28 cellular contexts compared by ENCODE assay signal in genomic region chr16:78906135-78906534, GRCh38.
"Had no signal": no experiment of that assay in that cellular context is flagged by ENCODE, and none has a peak within 500 bp of the region (broad histone marks: within the 10 kb centered on the region; RNA-seq: fewer than 3 reads in every experiment).

No MANE protein-coding gene starts in this region.

- H3K27ac Mint-ChIP-seq: activated CD4-positive, alpha-beta memory T cell treated with anti-CD3 and anti-CD28 coated beads, Interleukin-2, amount 10 ng/mL, durations not matched to agents 7 days and 5 days; activated CD4-positive, alpha-beta T cell treated with anti-CD3 and anti-CD28 coated beads, Interleukin-2, amount 10 ng/mL, durations not matched to agents 24 days and 14 days; activated naive CD4-positive, alpha-beta T cell treated with anti-CD3 and anti-CD28 coated beads, Interleukin-2, amount 10 ng/mL, durations not matched to agents 7 days and 5 days; activated naive CD8-positive, alpha-beta T cell treated with anti-CD3 and anti-CD28 coated beads, Interleukin-2, amount 50 U/mL, for 24 hours; activated T-cell treated with anti-CD3 and anti-CD28 coated beads, Interleukin-2, amount 50 U/mL, for 72 hours; dendritic cell treated with granulocyte-macrophage colony-stimulating factor and Interleukin-4, amounts not matched to agents 40 ng/mL and 50 ng/mL, for 4 days; natural killer cell had no signal

- H3K4me1 ChIP-seq: body of pancreas, prostate gland, spleen, upper lobe of right lung had no signal

- ATAC-seq: activated CD4-positive, CD25-positive, alpha-beta regulatory T cell treated with anti-CD3 and anti-CD28 coated beads, Interleukin-2, amount 50 U/mL, for 24 hours; activated naive CD8-positive, alpha-beta T cell treated with anti-CD3 and anti-CD28 coated beads, Interleukin-2, amount 50 U/mL, for 24 hours; activated T-cell treated with anti-CD3 and anti-CD28 coated beads, Interleukin-2, amount 50 U/mL, for 72 hours; body of pancreas; left lobe of liver; natural killer cell; upper lobe of right lung had no signal

- H3K27ac ChIP-seq: body of pancreas, cardiac muscle cell, hepatocyte, neutrophil, ovary, prostate gland, spleen, thoracic aorta, upper lobe of right lung had no signal

- H3K36me3 ChIP-seq: cardiac muscle cell, neutrophil, ovary, prostate gland, spleen, thoracic aorta, upper lobe of right lung had no signal

- H3K27me3 ChIP-seq: body of pancreas, cardiac muscle cell, hepatocyte, neutrophil, ovary, spleen, upper lobe of right lung had no signal

- H3K4me3 ChIP-seq: body of pancreas, cardiac muscle cell, hepatocyte, lung, ovary, prostate gland, spleen, thoracic aorta, upper lobe of right lung had no signal

- H3K27me3 Mint-ChIP-seq: activated CD4-positive, alpha-beta memory T cell treated with anti-CD3 and anti-CD28 coated beads, Interleukin-2, amount 10 ng/mL, durations not matched to agents 7 days and 5 days; activated CD4-positive, alpha-beta T cell treated with anti-CD3 and anti-CD28 coated beads, Interleukin-2, amount 10 ng/mL, durations not matched to agents 24 days and 14 days; activated naive CD4-positive, alpha-beta T cell treated with anti-CD3 and anti-CD28 coated beads, Interleukin-2, amount 10 ng/mL, durations not matched to agents 7 days and 5 days; activated naive CD8-positive, alpha-beta T cell treated with anti-CD3 and anti-CD28 coated beads, Interleukin-2, amount 50 U/mL, for 24 hours; dendritic cell treated with granulocyte-macrophage colony-stimulating factor and Interleukin-4, amounts not matched to agents 40 ng/mL and 50 ng/mL, for 4 days had no signal

- H3K4me3 Mint-ChIP-seq: activated CD4-positive, alpha-beta memory T cell treated with anti-CD3 and anti-CD28 coated beads, Interleukin-2, amount 10 ng/mL, durations not matched to agents 7 days and 5 days; activated CD4-positive, alpha-beta T cell treated with anti-CD3 and anti-CD28 coated beads, Interleukin-2, amount 10 ng/mL, durations not matched to agents 24 days and 14 days; activated naive CD4-positive, alpha-beta T cell treated with anti-CD3 and anti-CD28 coated beads, Interleukin-2, amount 10 ng/mL, durations not matched to agents 7 days and 5 days; activated naive CD8-positive, alpha-beta T cell treated with anti-CD3 and anti-CD28 coated beads, Interleukin-2, amount 50 U/mL, for 24 hours; activated T-cell treated with anti-CD3 and anti-CD28 coated beads, Interleukin-2, amount 50 U/mL, for 72 hours; dendritic cell treated with granulocyte-macrophage colony-stimulating factor and Interleukin-4, amounts not matched to agents 40 ng/mL and 50 ng/mL, for 4 days; natural killer cell had no signal

- DNase-seq: activated CD4-positive, alpha-beta memory T cell treated with anti-CD3 and anti-CD28 coated beads, Interleukin-2, amount 10 ng/mL, durations not matched to agents 7 days and 5 days; activated CD4-positive, alpha-beta T cell treated with anti-CD3 and anti-CD28 coated beads, Interleukin-2, amount 10 ng/mL, durations not matched to agents 24 days and 14 days; activated effector memory CD4-positive, alpha-beta T cell treated with Interleukin-2 at 50 U/mL for 16 hours; activated naive CD4-positive, alpha-beta T cell treated with anti-CD3 and anti-CD28 coated beads, Interleukin-2, amount 10 ng/mL, durations not matched to agents 7 days and 5 days; activated naive CD8-positive, alpha-beta T cell treated with anti-CD3 and anti-CD28 coated beads, Interleukin-2, amount 50 U/mL, for 24 hours; activated T-cell treated with anti-CD3 and anti-CD28 coated beads, Interleukin-2, amount 50 U/mL, for 72 hours; anterior cingulate cortex; body of pancreas; effector CD4-positive, alpha-beta T cell; foreskin melanocyte; glutamatergic neuron; natural killer cell; ovary; spleen; stimulated activated CD4-positive, alpha-beta T cell treated with anti-CD3 and anti-CD28 coated beads, Interleukin-4, amount 100 ng/mL, for 1 hour; stimulated activated naive CD4-positive, alpha-beta T cell; SW 1271; T-helper 2 cell; upper lobe of right lung had no signal

- H3K9me3 ChIP-seq: body of pancreas, neutrophil, ovary, prostate gland, thoracic aorta, upper lobe of right lung had no signal

- H3K36me3 Mint-ChIP-seq: activated naive CD4-positive, alpha-beta T cell treated with anti-CD3 and anti-CD28 coated beads, Interleukin-2, amount 10 ng/mL, durations not matched to agents 7 days and 5 days; natural killer cell had no signal
